ENCODE assay signal across 12 cellular contexts in the genomic region with DNA sequence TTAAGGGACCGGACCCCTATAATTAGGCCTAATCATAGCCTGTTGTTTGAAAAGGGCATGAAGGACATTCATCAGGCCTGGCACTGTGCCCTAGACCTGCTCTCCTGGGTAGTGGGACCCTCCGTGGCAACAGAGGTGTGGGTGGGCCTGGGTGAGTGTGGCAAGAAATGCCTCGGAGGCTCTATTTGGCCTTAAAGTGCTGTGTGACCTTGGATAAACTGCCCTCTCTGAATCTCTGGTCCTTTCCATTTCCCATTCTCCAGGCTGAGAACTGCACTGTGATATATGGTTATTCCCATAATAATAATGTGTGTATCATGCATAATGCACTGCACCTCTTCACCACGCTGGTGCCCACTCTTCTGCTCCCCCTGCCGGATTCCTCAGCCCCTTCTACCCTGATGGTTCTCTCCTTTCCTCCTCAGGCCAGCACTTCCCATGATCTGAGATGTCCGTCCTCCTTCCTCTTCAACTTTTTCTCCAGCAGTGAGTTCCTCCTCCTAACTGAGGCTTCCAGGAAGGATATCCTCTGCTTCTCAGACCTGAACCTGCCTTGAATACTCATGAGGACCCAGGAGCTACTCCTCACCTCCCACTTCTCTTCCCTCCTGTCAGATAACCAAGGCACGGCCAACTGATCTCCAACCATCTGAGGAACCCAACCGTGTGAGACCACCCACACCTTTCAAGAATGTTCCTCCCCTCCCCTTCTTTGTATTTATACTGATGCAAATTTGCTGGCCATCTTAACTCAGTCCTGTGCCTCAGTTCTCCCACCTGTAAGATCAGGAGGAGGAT.
A peak's percentile ranks its signal among the peaks of the same experiment; 100 is the strongest.
DNase-seq lines count a peak whose midpoint lies in the region; ATAC-seq and TF ChIP-seq lines count a peak whose summit lies in the region.
"Had no signal": no experiment of that assay in that cellular context is flagged by ENCODE, and none has a peak within 500 bp of the region (broad histone marks: within the 10 kb centered on the region; RNA-seq: fewer than 3 reads in every experiment).

No MANE protein-coding gene starts in this region.

- H3K27ac ChIP-seq in heart right ventricle: no peak overlapping the region
- H3K27ac ChIP-seq in right cardiac atrium (ENCODE audit: low read length): no peak overlapping the region
- H3K27ac ChIP-seq in Karpas-422 (ENCODE audit: low read length): no peak overlapping the region
- no peak overlapping the region for H3K27ac ChIP-seq in body of pancreas
- H3K27ac ChIP-seq: stomach had no signal

- H3K4me1 ChIP-seq in heart right ventricle: no peaks in the 10 kb centered on the region
- no peaks in the 10 kb centered on the region for H3K4me1 ChIP-seq in right cardiac atrium (ENCODE audit: control insufficient read depth, insufficient read depth, low read length)
- H3K4me1 ChIP-seq in Karpas-422 (ENCODE audit: low read length): peaks cover 8% of the 10 kb centered on the region
- H3K4me1 ChIP-seq in body of pancreas: no peaks in the 10 kb centered on the region
- H3K4me1 ChIP-seq: stomach had no signal

- H3K9ac ChIP-seq in Karpas-422 (ENCODE audit: low read length): no peak overlapping the region

- 63 to 76% methylated on average over 8 of the region's 8 CpGs for WGBS in heart right ventricle, 2 donors
- WGBS in right cardiac atrium: 56% methylated on average over 8 of the region's 8 CpGs
- 57 to 63% methylated on average over 8 of the region's 8 CpGs for WGBS in body of pancreas, 2 donors

- no peaks in the 10 kb centered on the region for H3K27me3 ChIP-seq in heart right ventricle
- H3K27me3 ChIP-seq in right cardiac atrium (ENCODE audit: control insufficient read depth, insufficient read depth): no peaks in the 10 kb centered on the region
- H3K27me3 ChIP-seq in Karpas-422 (ENCODE audit: low read length): no peaks in the 10 kb centered on the region
- H3K27me3 ChIP-seq in body of pancreas: no peaks in the 10 kb centered on the region
- H3K27me3 ChIP-seq: stomach had no signal

- TF ChIP-seq CTCF in heart right ventricle (IDR thresholded peaks at IDR 0.05): peak in 4 of 9 donors; percentile 17 to 33 (median 24)
- peak; percentile 13 for TF ChIP-seq CTCF in epithelial cell of proximal tubule (conservative IDR thresholded peaks at IDR 0.05; ENCODE audit: low read depth, low read length)
- peak in 3 of 7 experiments; percentile 4 to 24 (median 19) for TF ChIP-seq CTCF in body of pancreas (IDR thresholded peaks at IDR 0.05)

- no peaks in the 10 kb centered on the region for H3K9me2 ChIP-seq in Karpas-422 (replicated peaks; ENCODE audit: insufficient read depth, low read length)

- no peaks in the 10 kb centered on the region for H4K20me1 ChIP-seq in Karpas-422 (ENCODE audit: insufficient read depth, low read depth, low read length)

- H3K79me2 ChIP-seq in Karpas-422 (ENCODE audit: low read length): no peaks in the 10 kb centered on the region

- DNase-seq in heart right ventricle: no peak
- no peak for DNase-seq in right cardiac atrium
- peak; percentile 34 for DNase-seq in Karpas-422
- no peak for DNase-seq in epithelial cell of proximal tubule (ENCODE audit: low read depth)
- DNase-seq in cerebellar nuclear complex (lab: John Stamatoyannopoulos, UW): no peak
- no peak for DNase-seq in activated CD4-positive, CD25-positive, alpha-beta regulatory T cell treated with anti-CD3 and anti-CD28 coated beads, Interleukin-2, amount 50 U/mL, for 72 hours
- no peak for DNase-seq in inferior parietal cortex (ENCODE audit: extremely low spot score)
- DNase-seq in body of pancreas: no peak
- DNase-seq: C1 segment of cervical spinal cord, NCI-H1436 treated with DMSO at 0.1 percent for 48 hours, NCI-H748 treated with DMSO at 0.1 percent for 48 hours, stomach had no signal

- no peak overlapping the region for H2AFZ ChIP-seq in Karpas-422 (ENCODE audit: low read length)

- no peak for TF ChIP-seq POLR2A in body of pancreas (IDR thresholded peaks at IDR 0.05)

- intact Hi-C loops in heart right ventricle (cut with DNase I): no loop called here
- intact Hi-C loops in right cardiac atrium (cut with DNase I): no loop called here
- intact Hi-C loops in body of pancreas (cut with DNase I): no loop called here

- H3K4me3 ChIP-seq in heart right ventricle: no peak overlapping the region
- no peak overlapping the region for H3K4me3 ChIP-seq in right cardiac atrium (ENCODE audit: low read length)
- H3K4me3 ChIP-seq in Karpas-422 (ENCODE audit: low read length): no peak overlapping the region
- H3K4me3 ChIP-seq in epithelial cell of proximal tubule (ENCODE audit: low read depth, low read length): no peak overlapping the region
- no peak overlapping the region for H3K4me3 ChIP-seq in body of pancreas
- H3K4me3 ChIP-seq: stomach had no signal

- no peaks in the 10 kb centered on the region for H3K9me3 ChIP-seq in heart right ventricle
- H3K9me3 ChIP-seq in right cardiac atrium (ENCODE audit: control insufficient read depth, low read length): no peaks in the 10 kb centered on the region
- H3K9me3 ChIP-seq in Karpas-422 (ENCODE audit: low read length): no peaks in the 10 kb centered on the region
- no peaks in the 10 kb centered on the region for H3K9me3 ChIP-seq in body of pancreas
- H3K9me3 ChIP-seq: stomach had no signal

- no peaks in the 10 kb centered on the region for H3K36me3 ChIP-seq in heart right ventricle
- H3K36me3 ChIP-seq in Karpas-422 (ENCODE audit: insufficient read depth, low read length): no peaks in the 10 kb centered on the region
- no peaks in the 10 kb centered on the region for H3K36me3 ChIP-seq in body of pancreas (replicated peaks in 1 of 2; ENCODE audit: insufficient read depth in 1 of 2, low read depth in 2 of 2)
- H3K36me3 ChIP-seq: stomach had no signal

- ATAC-seq in heart right ventricle (peak in 5 of 8 donors; percentile 43 to 62 (median 49)), right cardiac atrium (no peak), body of pancreas (no peak)

- H3K4me2 ChIP-seq in Karpas-422 (ENCODE audit: low read depth, low read length, poor library complexity, severe bottlenecking): no peak overlapping the region

Comparison
In these comparisons a context has a peak if more than half of its experiments do, and no peak if none do; other contexts are left out.
1. ATAC-seq: peak in heart right ventricle (5 of 8); none in right cardiac atrium (0 of 2) and body of pancreas (single experiment).